Comparison of ENCODE assay signal across 14 cellular contexts in genomic region chr12:100591979-100592378, GRCh38.
"Had no signal": no experiment of that assay in that cellular context is flagged by ENCODE, and none has a peak within 500 bp of the region (broad histone marks: within the 10 kb centered on the region; RNA-seq: fewer than 3 reads in every experiment).

No MANE protein-coding gene starts in this region.

- H3K36me3 ChIP-seq: neutrophil had no signal

- DNase-seq: activated CD4-positive, alpha-beta T cell treated with anti-CD3 and anti-CD28 coated beads for 48 hours; activated CD4-positive, CD25-positive, alpha-beta regulatory T cell; activated CD8-positive, alpha-beta T cell treated with anti-CD3 and anti-CD28 coated beads for 36 hours; activated naive CD4-positive, alpha-beta T cell treated with anti-CD3 and anti-CD28 coated beads for 36 hours; activated T-cell treated with anti-CD3 and anti-CD28 coated beads, Interleukin-2, amount 50 U/mL, for 24 hours; caudate nucleus; dorsolateral prefrontal cortex; foreskin keratinocyte; mesendoderm; natural killer cell; stimulated activated naive CD4-positive, alpha-beta T cell; T-helper 1 cell; T1000 had no signal

- H3K27ac Mint-ChIP-seq: activated CD8-positive, alpha-beta T cell treated with anti-CD3 and anti-CD28 coated beads for 36 hours; activated naive CD4-positive, alpha-beta T cell treated with anti-CD3 and anti-CD28 coated beads for 36 hours; activated T-cell treated with anti-CD3 and anti-CD28 coated beads, Interleukin-2, amount 50 U/mL, for 24 hours; natural killer cell had no signal

- H3K4me3 Mint-ChIP-seq: activated CD8-positive, alpha-beta T cell treated with anti-CD3 and anti-CD28 coated beads for 36 hours; activated naive CD4-positive, alpha-beta T cell treated with anti-CD3 and anti-CD28 coated beads for 36 hours; activated T-cell treated with anti-CD3 and anti-CD28 coated beads, Interleukin-2, amount 50 U/mL, for 24 hours; natural killer cell had no signal

- H3K27ac ChIP-seq: dorsolateral prefrontal cortex, foreskin keratinocyte, neutrophil had no signal

- H3K4me1 Mint-ChIP-seq: natural killer cell had no signal

- H3K4me1 ChIP-seq: foreskin keratinocyte had no signal

- ATAC-seq: activated CD8-positive, alpha-beta T cell treated with anti-CD3 and anti-CD28 coated beads for 36 hours; foreskin keratinocyte; natural killer cell had no signal

- H3K27me3 Mint-ChIP-seq: activated CD8-positive, alpha-beta T cell treated with anti-CD3 and anti-CD28 coated beads for 36 hours; activated T-cell treated with anti-CD3 and anti-CD28 coated beads, Interleukin-2, amount 50 U/mL, for 24 hours had no signal

- H3K27me3 ChIP-seq: dorsolateral prefrontal cortex, foreskin keratinocyte, neutrophil had no signal

- H3K4me3 ChIP-seq: dorsolateral prefrontal cortex had no signal
